ENCODE assay signal across 9 cellular contexts in the genomic region with DNA sequence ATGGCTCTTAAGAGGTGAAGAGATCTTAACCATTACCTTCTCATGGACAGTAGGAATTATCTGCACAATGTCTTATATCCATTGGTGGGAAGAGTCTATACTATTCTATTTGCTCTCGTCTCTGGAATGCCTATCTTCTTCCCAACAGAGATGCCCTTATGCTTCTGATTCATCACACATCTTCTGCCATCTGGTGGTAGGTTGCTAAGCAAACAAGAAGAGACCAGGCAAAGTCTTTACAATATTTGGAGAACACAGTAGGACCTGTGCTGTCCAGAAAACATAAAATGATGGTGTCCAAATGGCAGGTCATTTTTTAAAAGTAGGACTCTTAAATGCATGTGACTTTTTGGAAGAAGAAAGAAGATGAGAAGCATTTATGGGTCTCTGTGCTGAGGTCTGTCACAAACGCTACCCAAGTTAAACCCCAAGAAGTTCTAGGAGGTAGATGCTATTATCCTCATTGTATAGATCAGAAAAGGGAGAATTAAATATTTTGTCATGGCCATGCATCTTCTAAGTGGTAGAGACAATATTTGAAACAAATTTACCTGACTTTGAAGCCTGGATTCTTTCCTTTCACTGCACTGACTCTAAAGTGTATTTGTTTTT.
DNase-seq lines count a peak whose midpoint lies in the region; ATAC-seq and TF ChIP-seq lines count a peak whose summit lies in the region.
"Had no signal": no experiment of that assay in that cellular context is flagged by ENCODE, and none has a peak within 500 bp of the region (broad histone marks: within the 10 kb centered on the region; RNA-seq: fewer than 3 reads in every experiment).

No MANE protein-coding gene starts in this region.

- H3K27me3 Mint-ChIP-seq in stimulated activated naive CD8-positive, alpha-beta T cell treated with anti-CD3 and anti-CD28 coated beads, Interleukin-15, amount 100 ng/mL, for 72 hours, result peaks cover 27% of the 10 kb centered on the region

- no peak for ATAC-seq in heart left ventricle
- no peak for ATAC-seq in Right ventricle myocardium inferior
- no peak for ATAC-seq in stimulated activated naive CD8-positive, alpha-beta T cell treated with anti-CD3 and anti-CD28 coated beads, Interleukin-15, amount 100 ng/mL, for 72 hours

- no peak overlapping the region for H3K27ac Mint-ChIP-seq in stimulated activated naive CD8-positive, alpha-beta T cell treated with anti-CD3 and anti-CD28 coated beads, Interleukin-15, amount 100 ng/mL, for 72 hours

- intact Hi-C loops in heart left ventricle (cut with DNase I), result no loop called here
- intact Hi-C loops in Right ventricle myocardium inferior (cut with DNase I), result no loop called here

- H3K9me3 Mint-ChIP-seq in stimulated activated naive CD8-positive, alpha-beta T cell treated with anti-CD3 and anti-CD28 coated beads, Interleukin-15, amount 100 ng/mL, for 72 hours, result peaks cover 0 to 6% of the 10 kb centered on the region in 2 donors

- H3K4me1 Mint-ChIP-seq in stimulated activated naive CD8-positive, alpha-beta T cell treated with anti-CD3 and anti-CD28 coated beads, Interleukin-15, amount 100 ng/mL, for 72 hours, result no peaks in the 10 kb centered on the region

- H3K36me3 ChIP-seq in heart left ventricle (no peaks in the 10 kb centered on the region), adipocyte (ENCODE audit: control insufficient read depth, insufficient read depth, low read length, severe bottlenecking) (no peaks in the 10 kb centered on the region)
- H3K36me3 ChIP-seq: BLaER1 had no signal

- TF ChIP-seq POLR2A in heart left ventricle (IDR thresholded peaks at IDR 0.05), result no peak

- peak in 9 of 12 donors; percentile 7 to 46 (median 26) for TF ChIP-seq CTCF in heart left ventricle (IDR thresholded peaks at IDR 0.05)

- 45 to 55% (median 47%) methylated on average over 2 of the region's 2 CpGs for WGBS in heart left ventricle, 4 donors

- H3K27ac ChIP-seq in heart left ventricle, result no peak overlapping the region
- H3K27ac ChIP-seq: BLaER1 had no signal

- H3K9me3 ChIP-seq in heart left ventricle (no peaks in the 10 kb centered on the region), adipocyte (ENCODE audit: control insufficient read depth, low read length) (peaks cover 2% of the 10 kb centered on the region)
- H3K9me3 ChIP-seq: BLaER1 had no signal

- H3K27me3 ChIP-seq in heart left ventricle, result no peaks in the 10 kb centered on the region
- no peaks in the 10 kb centered on the region for H3K27me3 ChIP-seq in adipocyte (replicated peaks; ENCODE audit: control insufficient read depth, insufficient read depth, low read length)
- H3K27me3 ChIP-seq: BLaER1 had no signal

- H3K4me1 ChIP-seq in heart left ventricle (no peaks in the 10 kb centered on the region), adipocyte (ENCODE audit: control insufficient read depth, insufficient read depth, low read length) (no peaks in the 10 kb centered on the region)

- H3K4me3 ChIP-seq in heart left ventricle (no peak overlapping the region), adipocyte (ENCODE audit: low read length) (no peak overlapping the region)
- H3K4me3 ChIP-seq: BLaER1 had no signal

- no peak for DNase-seq in heart left ventricle
- no peak for DNase-seq in Right ventricle myocardium inferior (ENCODE audit: missing footprints)
- peak; percentile 51 for DNase-seq in NCI-H1105 treated with DMSO at 0.1 percent for 48 hours (lab: John Stamatoyannopoulos, UW)
- peak; percentile 0 for DNase-seq in adipocyte (ENCODE audit: low read depth)
- DNase-seq in superior temporal gyrus (ENCODE audit: extremely low spot score), result peak; percentile 80
- DNase-seq in NCI-H187 (lab: John Stamatoyannopoulos, UW), result no peak
- DNase-seq in cerebellar nuclear complex (lab: John Stamatoyannopoulos, UW), result no peak
- no peak for DNase-seq in stimulated activated naive CD8-positive, alpha-beta T cell treated with anti-CD3 and anti-CD28 coated beads, Interleukin-15, amount 100 ng/mL, for 72 hours

- H3K9ac ChIP-seq in adipocyte (ENCODE audit: low read length), result no peak overlapping the region
- H3K9ac ChIP-seq: BLaER1 had no signal

- H3K4me3 Mint-ChIP-seq in stimulated activated naive CD8-positive, alpha-beta T cell treated with anti-CD3 and anti-CD28 coated beads, Interleukin-15, amount 100 ng/mL, for 72 hours, result no peak overlapping the region

Comparison
In these comparisons a context has a peak if more than half of its experiments do, and no peak if none do; other contexts are left out.
1. DNase-seq: peak in NCI-H1105 treated with DMSO at 0.1 percent for 48 hours (single experiment), adipocyte (single experiment) and superior temporal gyrus (single experiment); none in heart left ventricle (0 of 5), Right ventricle myocardium inferior (single experiment), NCI-H187 (0 of 2), cerebellar nuclear complex (0 of 2) and stimulated activated naive CD8-positive, alpha-beta T cell treated with anti-CD3 and anti-CD28 coated beads, Interleukin-15, amount 100 ng/mL, for 72 hours (0 of 2).